7 cellular contexts compared by ENCODE assay signal in the genomic region with DNA sequence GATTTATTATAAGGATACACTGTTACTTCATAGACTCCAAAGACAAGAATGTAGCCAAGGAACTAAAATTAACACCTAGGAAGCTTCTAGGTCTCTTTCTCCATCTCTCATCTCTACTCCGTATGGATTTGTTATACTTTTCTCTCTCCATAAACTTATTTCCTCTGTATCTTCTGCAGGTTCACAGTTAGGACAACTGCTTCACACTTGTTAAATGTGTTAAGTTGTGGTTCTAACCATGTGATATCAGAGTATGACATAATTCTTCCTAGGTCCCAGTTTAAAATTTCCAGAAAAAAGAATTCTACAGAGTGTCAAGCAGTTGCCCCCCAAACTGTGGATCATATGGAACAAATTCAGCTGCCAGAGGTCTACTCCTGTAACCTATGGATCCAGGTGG.
"Had no signal": no experiment of that assay in that cellular context is flagged by ENCODE, and none has a peak within 500 bp of the region (broad histone marks: within the 10 kb centered on the region; RNA-seq: fewer than 3 reads in every experiment).

No MANE protein-coding gene starts in this region.

- H3K4me3 ChIP-seq: HAP-1, K562 had no signal

- DNase-seq: GOT3, H7, HFFc6, IMR-90 had no signal

- H3K36me3 ChIP-seq: HAP-1 had no signal

- H3K27ac Mint-ChIP-seq: HFFc6 had no signal

- H3K9me3 ChIP-seq: HAP-1 had no signal

- H3K4me3 Mint-ChIP-seq: HFFc6 had no signal

- H3K4me1 ChIP-seq: HAP-1 had no signal

- H3K9me3 Mint-ChIP-seq: HFFc6 had no signal

- ATAC-seq: HCT116, K562 had no signal
